ENCODE assay signal across 1 cellular context in genomic region chr11:82988936-82989627, GRCh38.
TF ChIP-seq lines count a peak whose summit lies in the region.

No MANE protein-coding gene starts in this region.

TF ChIP-seq in HepG2, 621 proteins besides CTCF, POLR2A, EP300 and RAD21 (continued from another document and continues in another):
- TF ChIP-seq HOXA5 (CRISPR knock-in tag; IDR thresholded peaks at IDR 0.05) (no peak), HNRNPK (IDR thresholded peaks at IDR 0.05; ENCODE audit: low read depth, low read length, poor library complexity, severe bottlenecking) (no peak), KAT8 (CRISPR knock-in tag; IDR thresholded peaks at IDR 0.05) (no peak), ZKSCAN5 (CRISPR knock-in tag; IDR thresholded peaks at IDR 0.05) (no peak), DPF2 (CRISPR knock-in tag; IDR thresholded peaks at IDR 0.05; ENCODE audit: borderline replicate concordance, low read depth) (no peak; the same call in 1 of the 2 replicates), TAF15 (IDR thresholded peaks at IDR 0.05; ENCODE audit: low read depth, low read length, poor library complexity, severe bottlenecking) (no peak), ZNF460 (CRISPR knock-in tag; IDR thresholded peaks at IDR 0.05; ENCODE audit: borderline replicate concordance) (no peak), POGK (CRISPR knock-in tag; conservative IDR thresholded peaks at IDR 0.05) (peak; percentile 85), ZBTB4 (CRISPR knock-in tag; IDR thresholded peaks at IDR 0.05; ENCODE audit: borderline replicate concordance) (no peak), ZMYM3 (CRISPR knock-in tag; IDR thresholded peaks at IDR 0.05) (peak; percentile 77), MLX (CRISPR knock-in tag; IDR thresholded peaks at IDR 0.05) (peak; percentile 20; the same call in 1 of the 2 replicates), U2AF1 (optimal IDR thresholded peaks at IDR 0.05; ENCODE audit: low read depth, low read length) (no peak), ZNF670 (CRISPR knock-in tag; IDR thresholded peaks at IDR 0.05; ENCODE audit: borderline replicate concordance) (no peak), NFKB2 (CRISPR knock-in tag; IDR thresholded peaks at IDR 0.05; ENCODE audit: borderline replicate concordance) (no peak), ASH2L (IDR thresholded peaks at IDR 0.05; ENCODE audit: insufficient read length, low read depth, low read length) (peak; percentile 97), SALL1 (CRISPR knock-in tag; IDR thresholded peaks at IDR 0.05) (peak; percentile 89), ZNF263 (CRISPR knock-in tag; IDR thresholded peaks at IDR 0.05) (no peak), CAMTA2 (CRISPR knock-in tag; IDR thresholded peaks at IDR 0.05; ENCODE audit: borderline replicate concordance) (no peak), ZNF30 (CRISPR knock-in tag; IDR thresholded peaks at IDR 0.05) (no peak), ZNF83 (CRISPR knock-in tag; IDR thresholded peaks at IDR 0.05; ENCODE audit: borderline replicate concordance) (no peak), ISX (CRISPR knock-in tag; conservative IDR thresholded peaks at IDR 0.05) (no peak), ZNF331 (CRISPR knock-in tag; IDR thresholded peaks at IDR 0.05) (peak; percentile 70; the same call in 1 of the 2 replicates), ZNF749 (CRISPR knock-in tag; IDR thresholded peaks at IDR 0.05; ENCODE audit: borderline replicate concordance) (no peak), ZNF792 (CRISPR knock-in tag; IDR thresholded peaks at IDR 0.05) (no peak; the same call in 1 of the 2 replicates), ZNF275 (CRISPR knock-in tag; IDR thresholded peaks at IDR 0.05; ENCODE audit: borderline replicate concordance) (no peak; the same call in 1 of the 2 replicates), FOXM1 (CRISPR knock-in tag; IDR thresholded peaks at IDR 0.05) (no peak), HNRNPLL (IDR thresholded peaks at IDR 0.05; ENCODE audit: low read depth, low read length, poor library complexity, severe bottlenecking) (no peak), ZSCAN12 (CRISPR knock-in tag; IDR thresholded peaks at IDR 0.05) (no peak), NR3C1 (CRISPR knock-in tag; IDR thresholded peaks at IDR 0.05) (no peak), ZNF747 (CRISPR knock-in tag; IDR thresholded peaks at IDR 0.05; ENCODE audit: borderline replicate concordance) (no peak), HMGXB3 (CRISPR knock-in tag; IDR thresholded peaks at IDR 0.05; ENCODE audit: borderline replicate concordance) (no peak; the same call in 1 of the 2 replicates), CBX2 (IDR thresholded peaks at IDR 0.05; ENCODE audit: low read depth, low read length) (no peak), CBX2 (CRISPR knock-in tag; IDR thresholded peaks at IDR 0.05; ENCODE audit: low read depth) (no peak), ZNF570 (CRISPR knock-in tag; IDR thresholded peaks at IDR 0.05; ENCODE audit: borderline replicate concordance) (no peak), ZNF337 (CRISPR knock-in tag; IDR thresholded peaks at IDR 0.05; ENCODE audit: borderline replicate concordance, low read depth) (no peak), ZNF607 (CRISPR knock-in tag; IDR thresholded peaks at IDR 0.05; ENCODE audit: borderline replicate concordance) (no peak), IRF1 (CRISPR knock-in tag; IDR thresholded peaks at IDR 0.05; ENCODE audit: low read depth) (no peak), NCOA2 (CRISPR knock-in tag; IDR thresholded peaks at IDR 0.05) (peak; percentile 84), HOXA9 (CRISPR knock-in tag; IDR thresholded peaks at IDR 0.05; ENCODE audit: borderline replicate concordance) (no peak), GABPA (IDR thresholded peaks at IDR 0.05; ENCODE audit: low read depth, low read length) (no peak), GABPA (CRISPR knock-in tag; IDR thresholded peaks at IDR 0.05; ENCODE audit: low read depth) (no peak), ZBTB3 (CRISPR knock-in tag; IDR thresholded peaks at IDR 0.05; ENCODE audit: borderline replicate concordance, low read depth) (no peak), ZBTB2 (CRISPR knock-in tag; IDR thresholded peaks at IDR 0.05; ENCODE audit: low read depth) (no peak), TOE1 (CRISPR knock-in tag; IDR thresholded peaks at IDR 0.05) (no peak), ZNF597 (CRISPR knock-in tag; IDR thresholded peaks at IDR 0.05) (no peak)
- TF ChIP-seq, protein P1, sequence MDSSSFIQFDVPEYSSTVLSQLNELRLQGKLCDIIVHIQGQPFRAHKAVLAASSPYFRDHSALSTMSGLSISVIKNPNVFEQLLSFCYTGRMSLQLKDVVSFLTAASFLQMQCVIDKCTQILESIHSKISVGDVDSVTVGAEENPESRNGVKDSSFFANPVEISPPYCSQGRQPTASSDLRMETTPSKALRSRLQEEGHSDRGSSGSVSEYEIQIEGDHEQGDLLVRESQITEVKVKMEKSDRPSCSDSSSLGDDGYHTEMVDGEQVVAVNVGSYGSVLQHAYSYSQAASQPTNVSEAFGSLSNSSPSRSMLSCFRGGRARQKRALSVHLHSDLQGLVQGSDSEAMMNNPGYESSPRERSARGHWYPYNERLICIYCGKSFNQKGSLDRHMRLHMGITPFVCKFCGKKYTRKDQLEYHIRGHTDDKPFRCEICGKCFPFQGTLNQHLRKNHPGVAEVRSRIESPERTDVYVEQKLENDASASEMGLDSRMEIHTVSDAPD (CRISPR knock-in tag; IDR thresholded peaks at IDR 0.05): no peak
- TF ChIP-seq, protein P2, sequence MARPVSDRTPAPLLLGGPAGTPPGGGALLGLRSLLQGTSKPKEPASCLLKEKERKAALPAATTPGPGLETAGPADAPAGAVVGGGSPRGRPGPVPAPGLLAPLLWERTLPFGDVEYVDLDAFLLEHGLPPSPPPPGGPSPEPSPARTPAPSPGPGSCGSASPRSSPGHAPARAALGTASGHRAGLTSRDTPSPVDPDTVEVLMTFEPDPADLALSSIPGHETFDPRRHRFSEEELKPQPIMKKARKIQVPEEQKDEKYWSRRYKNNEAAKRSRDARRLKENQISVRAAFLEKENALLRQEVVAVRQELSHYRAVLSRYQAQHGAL (CRISPR knock-in tag; IDR thresholded peaks at IDR 0.05; ENCODE audit: not compliant biosample characterization): no peak
- TF ChIP-seq, protein P3, sequence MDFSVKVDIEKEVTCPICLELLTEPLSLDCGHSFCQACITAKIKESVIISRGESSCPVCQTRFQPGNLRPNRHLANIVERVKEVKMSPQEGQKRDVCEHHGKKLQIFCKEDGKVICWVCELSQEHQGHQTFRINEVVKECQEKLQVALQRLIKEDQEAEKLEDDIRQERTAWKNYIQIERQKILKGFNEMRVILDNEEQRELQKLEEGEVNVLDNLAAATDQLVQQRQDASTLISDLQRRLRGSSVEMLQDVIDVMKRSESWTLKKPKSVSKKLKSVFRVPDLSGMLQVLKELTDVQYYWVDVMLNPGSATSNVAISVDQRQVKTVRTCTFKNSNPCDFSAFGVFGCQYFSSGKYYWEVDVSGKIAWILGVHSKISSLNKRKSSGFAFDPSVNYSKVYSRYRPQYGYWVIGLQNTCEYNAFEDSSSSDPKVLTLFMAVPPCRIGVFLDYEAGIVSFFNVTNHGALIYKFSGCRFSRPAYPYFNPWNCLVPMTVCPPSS (IDR thresholded peaks at IDR 0.05): no peak
